Comparison of ENCODE assay signal across 24 cellular contexts in the genomic region with DNA sequence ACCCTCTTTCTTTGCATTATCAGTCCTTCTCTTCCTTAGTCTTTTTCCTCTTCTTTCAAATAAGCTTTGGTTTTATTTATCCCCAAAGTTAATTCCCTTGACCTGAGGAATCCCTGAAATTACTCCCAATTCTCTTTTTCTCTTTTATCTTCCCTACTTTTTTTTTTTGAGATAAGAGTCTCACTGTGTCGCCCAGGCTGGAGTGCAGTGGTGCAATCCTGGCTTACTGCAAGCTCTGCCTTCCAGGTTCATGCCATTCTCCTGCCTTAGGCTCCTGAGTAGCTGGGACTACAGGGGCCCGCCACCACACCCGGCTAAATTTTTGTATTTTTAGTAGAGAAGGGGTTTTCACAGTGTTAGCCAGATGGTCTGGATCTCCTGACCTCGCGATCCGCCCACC. TPM values are rescaled to one million over a fixed set of nuclear protein-coding genes. Genes with fewer than 3 reads are reported as not detected.
A peak's percentile ranks its signal among the peaks of the same experiment; 100 is the strongest.
DNase-seq lines count a peak whose midpoint lies in the region; ATAC-seq, FAIRE-seq and TF ChIP-seq lines count a peak whose summit lies in the region.
"Had no signal": no experiment of that assay in that cellular context is flagged by ENCODE, and none has a peak within 500 bp of the region (broad histone marks: within the 10 kb centered on the region; RNA-seq: fewer than 3 reads in every experiment).

No MANE protein-coding gene starts in this region.

- H3K4me1 ChIP-seq in adrenal gland (replicated peaks in 1 of 2) (peaks cover 0 to 20% of the 10 kb centered on the region in 2 donors), HepG2 (ENCODE audit: insufficient read depth, low read length) (peaks cover 16% of the 10 kb centered on the region), subcutaneous abdominal adipose tissue (ENCODE audit: control insufficient read depth in 5 of 5, insufficient read depth in 5 of 5, low read length in 5 of 5) (peaks cover 0 to 13% (median 5%) of the 10 kb centered on the region in 5 donors), neuronal stem cell (ENCODE audit: control insufficient read depth in 2 of 2, insufficient read depth in 1 of 2, low read depth in 1 of 2, low read length in 2 of 2) (peaks cover 0 to 1% of the 10 kb centered on the region in 2 donors)
- H3K4me1 ChIP-seq: BE2C had no signal

- H3K23ac ChIP-seq in neuronal stem cell (ENCODE audit: low read depth, low read length, poor library complexity) = no peak overlapping the region

- no peaks in the 10 kb centered on the region for H3K9me3 Mint-ChIP-seq in HFFc6
- H3K9me3 Mint-ChIP-seq: CD14-positive monocyte; CD4-positive, alpha-beta T cell; CD8-positive, alpha-beta memory T cell; GM23338; H9 had no signal

- peaks cover 46% of the 10 kb centered on the region for H3K4me1 Mint-ChIP-seq in HFFc6 (ENCODE audit: low read depth)

- H3K4ac ChIP-seq in neuronal stem cell (ENCODE audit: low read length) = no peak overlapping the region

- no peak overlapping the region for H2BK120ac ChIP-seq in neuronal stem cell (ENCODE audit: low read depth, low read length)

- H4K91ac ChIP-seq in neuronal stem cell (ENCODE audit: low read depth, low read length, poor library complexity) = no peak overlapping the region

- BruUV-seq in HepG2 (replicated peaks; lab: Mats Ljungman, UMichigan) = no TSS peak

- no peaks in the 10 kb centered on the region for H3K9me3 ChIP-seq in adrenal gland (replicated peaks in 1 of 3)
- H3K9me3 ChIP-seq in HepG2 (ENCODE audit: low read length) = no peaks in the 10 kb centered on the region
- H3K9me3 ChIP-seq in subcutaneous abdominal adipose tissue (ENCODE audit: control insufficient read depth in 5 of 5, low read length in 5 of 5) = no peaks in the 10 kb centered on the region
- no peaks in the 10 kb centered on the region for H3K9me3 ChIP-seq in neuronal stem cell (replicated peaks in 1 of 2; ENCODE audit: control insufficient read depth in 2 of 2, insufficient read depth in 1 of 2, low read depth in 1 of 2, low read length in 2 of 2)
- H3K9me3 ChIP-seq: BE2C; BLaER1 treated with 17β-estradiol and CSF1 and Interleukin-3, amounts not matched to agents 10 nM and 100 nM had no signal

- no peak overlapping the region for H2BK15ac ChIP-seq in neuronal stem cell (ENCODE audit: low read length)

- H3K14ac ChIP-seq in neuronal stem cell (ENCODE audit: low read length) = no peak overlapping the region

- H3K36me3 Mint-ChIP-seq in HFFc6 (ENCODE audit: low read depth) = peaks cover 36% of the 10 kb centered on the region

- H3K79me2 ChIP-seq in HepG2 (ENCODE audit: insufficient read depth, low read length) = peaks cover 14% of the 10 kb centered on the region

- no peak for FAIRE-seq in HepG2 (lab: Jason Lieb, UNC)
- FAIRE-seq: A204.1, GM12891, GM19239 had no signal

- H2AFZ ChIP-seq in HepG2 (ENCODE audit: low read length) = no peak overlapping the region
- H2AFZ ChIP-seq in neuronal stem cell (ENCODE audit: low read length) = no peak overlapping the region
- H2AFZ ChIP-seq: GM23338 had no signal

- no peaks in the 10 kb centered on the region for H4K20me1 ChIP-seq in HepG2 (ENCODE audit: insufficient read depth, low read length)

- no peak overlapping the region for H2BK12ac ChIP-seq in neuronal stem cell (ENCODE audit: low read length)

- TF ChIP-seq RAD21 in HepG2 (CRISPR knock-in tag; IDR thresholded peaks at IDR 0.05) = no peak

- no peak overlapping the region for H2AK5ac ChIP-seq in neuronal stem cell (ENCODE audit: low read depth, low read length)

- no peaks in the 10 kb centered on the region; the same call in 1 of the 2 replicates for H3K27me3 Mint-ChIP-seq in HFFc6 (ENCODE audit: insufficient read depth)
- H3K27me3 Mint-ChIP-seq: CD4-positive, alpha-beta T cell; CD8-positive, alpha-beta memory T cell had no signal

- 84 to 91% (median 88%) methylated on average over 6 of the region's 6 CpGs for WGBS in adrenal gland, 4 donors
- 94% methylated on average over 6 of the region's 6 CpGs for WGBS in HepG2 (ENCODE audit: low lambda C conversion rate)
- no CpG with 5 or more reads among the region's 6 CpGs for WGBS in neuronal stem cell (ENCODE audit: extremely low coverage in 2 of 2, insufficient read length in 2 of 2, insufficient replicate concordance in 1 of 2), 2 donors

- no peak overlapping the region for H3K4me2 ChIP-seq in HepG2 (ENCODE audit: low read depth, low read length)
- H3K4me2 ChIP-seq in neuronal stem cell (ENCODE audit: insufficient read depth, low read length, poor library complexity, severe bottlenecking) = no peak overlapping the region
- H3K4me2 ChIP-seq: BLaER1 treated with 17β-estradiol and CSF1 and Interleukin-3, amounts not matched to agents 10 nM and 100 nM; GM23338 had no signal

- ATAC-seq in left ventricle myocardium superior (no peak), HepG2 (no peak), GM18868 (IDR thresholded peaks at IDR 0.05; ENCODE audit: unreplicated experiment) (no peak)
- ATAC-seq: GM23338, HCT116 had no signal

- H4K8ac ChIP-seq in neuronal stem cell (ENCODE audit: low read depth, low read length) = no peak overlapping the region

- no peaks in the 10 kb centered on the region for H3K36me3 ChIP-seq in adrenal gland (replicated peaks in 1 of 2)
- peaks cover 0 to 5% of the 10 kb centered on the region in 2 experiments; a peak in 2 of 5 replicates for H3K36me3 ChIP-seq in HepG2 (replicated peaks in 1 of 2; ENCODE audit: control insufficient read depth in 1 of 2, insufficient read depth in 2 of 2, low read length in 2 of 2)
- peaks cover 0 to 8% (median 0%) of the 10 kb centered on the region in 5 donors for H3K36me3 ChIP-seq in subcutaneous abdominal adipose tissue (ENCODE audit: control insufficient read depth in 5 of 5, insufficient read depth in 5 of 5, low read length in 5 of 5)
- H3K36me3 ChIP-seq in neuronal stem cell (replicated peaks in 1 of 2; ENCODE audit: control insufficient read depth in 2 of 2, insufficient read depth in 2 of 2, low read length in 2 of 2) = peaks cover 0 to 17% of the 10 kb centered on the region in 2 donors
- H3K36me3 ChIP-seq: BE2C had no signal

- H2BK5ac ChIP-seq in neuronal stem cell (ENCODE audit: low read length) = no peak overlapping the region

- no peaks in the 10 kb centered on the region for H3K27me3 ChIP-seq in adrenal gland
- no peaks in the 10 kb centered on the region for H3K27me3 ChIP-seq in HepG2 (ENCODE audit: control insufficient read depth in 1 of 2, insufficient read depth in 2 of 2, low read length in 2 of 2)
- H3K27me3 ChIP-seq in subcutaneous abdominal adipose tissue (ENCODE audit: control insufficient read depth in 5 of 5, insufficient read depth in 4 of 5, low read length in 5 of 5) = no peaks in the 10 kb centered on the region
- no peaks in the 10 kb centered on the region for H3K27me3 ChIP-seq in neuronal stem cell (ENCODE audit: control insufficient read depth in 3 of 3, insufficient read depth in 3 of 3, low read depth in 1 of 3, low read length in 3 of 3)
- H3K27me3 ChIP-seq: BE2C; BLaER1 treated with 17β-estradiol and CSF1 and Interleukin-3, amounts not matched to agents 10 nM and 100 nM had no signal

- H3K18ac ChIP-seq in neuronal stem cell (ENCODE audit: low read length) = no peak overlapping the region

- TF ChIP-seq EP300 in HepG2 (IDR thresholded peaks at IDR 0.05; ENCODE audit: low read depth in 2 of 2, low read length in 2 of 2) (no peak), HepG2 (CRISPR knock-in tag; IDR thresholded peaks at IDR 0.05; ENCODE audit: borderline replicate concordance) (no peak)

- no peak for TF ChIP-seq POLR2A in adrenal gland (IDR thresholded peaks at IDR 0.05)
- no peak for TF ChIP-seq POLR2A in HepG2 (IDR thresholded peaks at IDR 0.05; ENCODE audit: insufficient read depth in 1 of 2, low read depth in 2 of 2, low read length in 2 of 2)

- POLR2A ChIA-PET in HepG2 (lab: Yijun Ruan, JAX) = interaction anchor here (1.6 kb wide), 1 partner anchor 17 kb away, joined by 3 read pairs; no protein-coding TSS in a partner anchor

- H3K4me3 Mint-ChIP-seq in HFFc6 = no peak overlapping the region
- H3K4me3 Mint-ChIP-seq: CD14-positive monocyte; CD4-positive, alpha-beta T cell; CD8-positive, alpha-beta memory T cell; GM23338; H9 had no signal

- DNase-seq in cardiac septum (ENCODE audit: low spot score) (peak; percentile 47), left ventricle myocardium superior (no peak), adrenal gland (peak in 6 of 7 donors; percentile 15 to 61 (median 42)), HepG2 (ENCODE audit: low spot score) (no peak), neuronal stem cell (ENCODE audit: low spot score) (no peak), HFFc6 (no peak)
- DNase-seq: BE2C; Calu3; CD4-positive, alpha-beta T cell; CD8-positive, alpha-beta memory T cell; DMS53; DMS79 treated with DMSO at 0.1 percent for 48 hours; GF-D8; H9 had no signal

- no peak overlapping the region for H3K4me3 ChIP-seq in adrenal gland
- no peak overlapping the region for H3K4me3 ChIP-seq in HepG2 (replicated peaks in 1 of 3; ENCODE audit: insufficient read depth in 1 of 3, low read depth in 2 of 3, low read length in 3 of 3)
- H3K4me3 ChIP-seq in subcutaneous abdominal adipose tissue (ENCODE audit: low read depth in 1 of 5, low read length in 5 of 5) = no peak overlapping the region
- H3K4me3 ChIP-seq in neuronal stem cell (ENCODE audit: low read length in 2 of 2) = no peak overlapping the region
- H3K4me3 ChIP-seq: BLaER1 treated with 17β-estradiol and CSF1 and Interleukin-3, amounts not matched to agents 10 nM and 100 nM; GM23338 had no signal

- no peak overlapping the region for H3K9ac ChIP-seq in HepG2 (ENCODE audit: insufficient read depth, low read depth, low read length)
- no peak overlapping the region for H3K9ac ChIP-seq in subcutaneous abdominal adipose tissue (ENCODE audit: low read length in 5 of 5)
- no peak overlapping the region for H3K9ac ChIP-seq in neuronal stem cell (ENCODE audit: low read depth, low read length, poor library complexity)
- H3K9ac ChIP-seq: BLaER1 treated with 17β-estradiol and CSF1 and Interleukin-3, amounts not matched to agents 10 nM and 100 nM had no signal

- intact Hi-C loops in cardiac septum (cut with DNase I) = no loop called here
- intact Hi-C loops in left ventricle myocardium superior (cut with micrococcal nuclease) = no loop called here
- intact Hi-C loops in adrenal gland (cut with DNase I) = no loop called here
- intact Hi-C loops in HepG2 (cut with micrococcal nuclease; ENCODE audit: unreplicated experiment) = no loop called here

- H3K27ac Mint-ChIP-seq in HFFc6 = no peak overlapping the region
- H3K27ac Mint-ChIP-seq: CD14-positive monocyte; CD4-positive, alpha-beta T cell; CD8-positive, alpha-beta memory T cell; GM23338; H9 had no signal

- peak overlapping the region in 1 of 5 donors; percentile 6 for H3K27ac ChIP-seq in adrenal gland
- no peak overlapping the region for H3K27ac ChIP-seq in HepG2 (ENCODE audit: extremely low read length, insufficient read depth, low read length)
- H3K27ac ChIP-seq in subcutaneous abdominal adipose tissue (ENCODE audit: low read depth, low read length) = peak overlapping the region; percentile 12
- no peak overlapping the region for H3K27ac ChIP-seq in neuronal stem cell (replicated peaks; ENCODE audit: low read length)
- H3K27ac ChIP-seq: 22Rv1; BLaER1 treated with 17β-estradiol and CSF1 and Interleukin-3, amounts not matched to agents 10 nM and 100 nM had no signal

- CTCF ChIA-PET in HepG2 (lab: Yijun Ruan, JAX; ENCODE audit: low intra/inter-chr PET ratio, low total read pairs) = no interaction called here

- in situ Hi-C loops in HepG2 (cut with HindIII; ENCODE audit: extremely low pct_ligation_motif_present, low pct_unique_long_range_greater_than_20kb) = no loop called here

- no peaks in the 10 kb centered on the region for H3K79me1 ChIP-seq in neuronal stem cell (ENCODE audit: low read depth, low read length)

- TF ChIP-seq CTCF in adrenal gland (IDR thresholded peaks at IDR 0.05) (no peak), HepG2 (CRISPR knock-in tag; IDR thresholded peaks at IDR 0.05) (no peak), HFFc6 (IDR thresholded peaks at IDR 0.05) (no peak)

RNA-seq across cellular contexts. Expression of gene CAMK2D, which starts 17.8 kb away (rescaled TPM):
- 217 TPM for total RNA-seq in cardiac septum
- 232 TPM for total RNA-seq in left ventricle myocardium superior
- total RNA-seq in adrenal gland = 10 to 100 TPM; 17.3 to 83.9 (median 46.3) TPM
- polyA plus RNA-seq in adrenal gland = 10 to 100 TPM in 1 of 3 donors, 1 to 10 TPM in 2; 7.6 to 16.1 (median 9.2) TPM
- 65.4 and 86.7 TPM in 2 replicates for total RNA-seq in HepG2 (2016; rRNA removed; fragmentation: Illumina TruSeq; extraction: Trizol)
- total RNA-seq in HepG2 (2016; cell fraction: cytosol; rRNA removed; fragmentation: Illumina TruSeq; extraction: Trizol; ENCODE audit: low read depth) = 5.3 and 6.4 TPM in 2 replicates
- total RNA-seq in HepG2 (2016; cell fraction: insoluble cytoplasmic fraction; rRNA removed; fragmentation: Illumina TruSeq; extraction: Trizol) = 64.9 and 87.5 TPM in 2 replicates
- 15.6 and 15.7 TPM in 2 replicates for total RNA-seq in HepG2 (2016; cell fraction: membrane; rRNA removed; fragmentation: Illumina TruSeq; extraction: Trizol)
- 73.6 and 76.3 TPM in 2 replicates for total RNA-seq in HepG2 (2016; cell fraction: nucleus; rRNA removed; fragmentation: Illumina TruSeq; extraction: Trizol)
- polyA plus RNA-seq in HepG2 (2011; rRNA removed) = 12.9 and 18.0 TPM in 2 replicates
- polyA plus RNA-seq in HepG2 (2011; cell fraction: cytosol; rRNA removed) = 7.2 and 11.1 TPM in 2 replicates
- 10.2 and 12.5 TPM in 2 replicates for polyA plus RNA-seq in HepG2 (2011; cell fraction: nucleus; rRNA removed)
- polyA plus RNA-seq in HepG2 (2012) = 12.4 and 24.9 TPM in 2 replicates
- polyA plus RNA-seq in HepG2 (2016; cell fraction: cytosol; fragmentation: Illumina TruSeq; extraction: Trizol; ENCODE audit: low read depth) = 2.1 and 2.5 TPM in 2 replicates
- 52.0 and 56.8 TPM in 2 replicates for polyA plus RNA-seq in HepG2 (2016; cell fraction: insoluble cytoplasmic fraction; fragmentation: Illumina TruSeq; extraction: Trizol; ENCODE audit: low read depth)
- 6.8 and 7.3 TPM in 2 replicates for polyA plus RNA-seq in HepG2 (2016; cell fraction: membrane; fragmentation: Illumina TruSeq; extraction: Trizol; ENCODE audit: low read depth)
- polyA plus RNA-seq in HepG2 (2016; cell fraction: nucleus; fragmentation: Illumina TruSeq; extraction: Trizol; ENCODE audit: insufficient read depth, low read depth) = 34.5 and 36.0 TPM in 2 replicates
- 3.7 and 30.5 TPM in 2 replicates for polyA minus RNA-seq in HepG2 (2011; rRNA and poly(A)+ RNA removed; ENCODE audit: low replicate concordance)
- 24.3 and 30.2 TPM in 2 replicates for polyA minus RNA-seq in HepG2 (2011; cell fraction: cytosol; rRNA and poly(A)+ RNA removed)
- 97.8 and 99.0 TPM in 2 replicates for polyA minus RNA-seq in HepG2 (2011; cell fraction: nucleus; rRNA and poly(A)+ RNA removed)
- 17.9 TPM for polyA plus RNA-seq in neuronal stem cell (2013, experiment 1 of 2)
- 18.6 TPM for polyA plus RNA-seq in neuronal stem cell (2013, experiment 2 of 2)
- 100 to 1,000 TPM in 1 of 6 experiments, 10 to 100 TPM in 5; 83.7 to 102 (median 94.1) TPM for total RNA-seq in HFFc6 (2021; fragmentation: NEBNext Ultra II Directional; extraction: Animal tissue kit (Norgen Biotek cat#: 25700))

Comparison
In these comparisons a context has a peak if more than half of its experiments do, and no peak if none do; other contexts are left out.
1. DNase-seq: peak in cardiac septum (single experiment) and adrenal gland (6 of 7); none in left ventricle myocardium superior (single experiment), HepG2 (single experiment), neuronal stem cell (single experiment) and HFFc6 (single experiment).